ENCODE assay signal across 1 cellular context in the genomic region with DNA sequence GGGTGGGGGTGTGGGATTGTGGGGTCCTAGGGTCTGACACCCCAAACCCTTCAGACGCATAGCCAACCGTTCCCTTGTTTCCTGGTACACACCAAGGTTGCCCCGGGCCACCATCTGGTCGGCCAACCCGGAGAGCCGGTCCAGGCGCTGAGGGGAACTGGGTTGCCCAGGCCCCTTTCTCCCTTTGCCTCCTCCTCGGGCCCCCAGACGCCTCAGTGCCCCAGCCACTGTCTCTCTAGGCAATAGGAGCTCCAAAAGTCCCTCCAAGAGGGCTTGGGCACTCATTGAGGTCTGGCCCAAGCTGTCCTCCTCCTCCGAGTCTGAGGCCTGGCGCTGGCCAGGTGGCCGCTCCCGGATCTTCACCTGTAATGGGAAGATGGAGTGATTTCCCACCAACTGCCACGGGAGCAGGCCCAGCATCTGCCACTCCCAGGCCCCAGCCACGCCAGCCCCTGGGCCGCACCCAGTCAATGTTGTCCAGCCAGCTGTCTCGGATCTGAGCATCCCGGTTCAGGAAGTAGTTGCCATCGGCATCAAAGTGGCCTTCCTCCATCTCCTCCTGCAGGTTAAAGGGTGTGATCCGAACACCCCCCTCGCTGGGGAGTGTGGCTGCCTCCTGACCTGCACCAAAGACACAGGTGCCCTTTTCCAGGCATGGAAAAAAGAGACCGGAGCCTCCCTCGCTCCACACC.
TF ChIP-seq lines count a peak whose summit lies in the region.

No MANE protein-coding gene starts in this region.

TF ChIP-seq in HepG2, 621 proteins besides CTCF, POLR2A, EP300 and RAD21:
- TF ChIP-seq ZNF180 (CRISPR knock-in tag; IDR thresholded peaks at IDR 0.05; ENCODE audit: borderline replicate concordance, low read depth): no peak
- TF ChIP-seq CSRNP2 (CRISPR knock-in tag; conservative IDR thresholded peaks at IDR 0.05; ENCODE audit: low read depth): no peak
- TF ChIP-seq ZNF275 (CRISPR knock-in tag; IDR thresholded peaks at IDR 0.05; ENCODE audit: borderline replicate concordance): 0 out of 2 replicates have a peak, but pooled peaks have one; percentile 22
- peak; percentile 29 for TF ChIP-seq U2AF1 (optimal IDR thresholded peaks at IDR 0.05; ENCODE audit: low read depth, low read length)
- peak; percentile 97 for TF ChIP-seq AGO2 (optimal IDR thresholded peaks at IDR 0.05; ENCODE audit: low read depth, low read length)
- 0 out of 2 replicates have a peak, but pooled peaks have one; percentile 11 for TF ChIP-seq NR2F2 (IDR thresholded peaks at IDR 0.05; ENCODE audit: borderline replicate concordance, low read depth)
- TF ChIP-seq ZNF891 (CRISPR knock-in tag; IDR thresholded peaks at IDR 0.05): 0 out of 2 replicates have a peak, but pooled peaks have one; percentile 56
- no peak for TF ChIP-seq PHF5A (CRISPR knock-in tag; IDR thresholded peaks at IDR 0.05; ENCODE audit: low read depth, unreplicated experiment)
- TF ChIP-seq, protein P1, sequence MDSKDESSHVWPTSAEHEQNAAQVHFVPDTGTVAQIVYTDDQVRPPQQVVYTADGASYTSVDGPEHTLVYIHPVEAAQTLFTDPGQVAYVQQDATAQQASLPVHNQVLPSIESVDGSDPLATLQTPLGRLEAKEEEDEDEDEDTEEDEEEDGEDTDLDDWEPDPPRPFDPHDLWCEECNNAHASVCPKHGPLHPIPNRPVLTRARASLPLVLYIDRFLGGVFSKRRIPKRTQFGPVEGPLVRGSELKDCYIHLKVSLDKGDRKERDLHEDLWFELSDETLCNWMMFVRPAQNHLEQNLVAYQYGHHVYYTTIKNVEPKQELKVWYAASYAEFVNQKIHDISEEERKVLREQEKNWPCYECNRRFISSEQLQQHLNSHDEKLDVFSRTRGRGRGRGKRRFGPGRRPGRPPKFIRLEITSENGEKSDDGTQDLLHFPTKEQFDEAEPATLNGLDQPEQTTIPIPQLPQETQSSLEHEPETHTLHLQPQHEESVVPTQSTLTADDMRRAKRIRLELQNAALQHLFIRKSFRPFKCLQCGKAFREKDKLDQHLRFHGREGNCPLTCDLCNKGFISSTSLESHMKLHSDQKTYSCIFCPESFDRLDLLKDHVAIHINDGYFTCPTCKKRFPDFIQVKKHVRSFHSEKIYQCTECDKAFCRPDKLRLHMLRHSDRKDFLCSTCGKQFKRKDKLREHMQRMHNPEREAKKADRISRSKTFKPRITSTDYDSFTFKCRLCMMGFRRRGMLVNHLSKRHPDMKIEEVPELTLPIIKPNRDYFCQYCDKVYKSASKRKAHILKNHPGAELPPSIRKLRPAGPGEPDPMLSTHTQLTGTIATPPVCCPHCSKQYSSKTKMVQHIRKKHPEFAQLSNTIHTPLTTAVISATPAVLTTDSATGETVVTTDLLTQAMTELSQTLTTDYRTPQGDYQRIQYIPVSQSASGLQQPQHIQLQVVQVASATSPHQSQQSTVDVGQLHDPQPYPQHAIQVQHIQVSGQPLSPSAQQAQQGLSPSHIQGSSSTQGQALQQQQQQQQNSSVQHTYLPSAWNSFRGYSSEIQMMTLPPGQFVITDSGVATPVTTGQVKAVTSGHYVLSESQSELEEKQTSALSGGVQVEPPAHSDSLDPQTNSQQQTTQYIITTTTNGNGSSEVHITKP (CRISPR knock-in tag; IDR thresholded peaks at IDR 0.05; ENCODE audit: low read depth): no peak
- TF ChIP-seq AGO1 (IDR thresholded peaks at IDR 0.05; ENCODE audit: low read depth, low read length, poor library complexity, severe bottlenecking): peak; percentile 99
- no peak for TF ChIP-seq SSRP1 (CRISPR knock-in tag; IDR thresholded peaks at IDR 0.05)
- TF ChIP-seq POLR2G (IDR thresholded peaks at IDR 0.05; ENCODE audit: low read depth, low read length): 0 out of 2 replicates have a peak, but pooled peaks have one; percentile 2
- 0 out of 2 replicates have a peak, but pooled peaks have one; percentile 64 for TF ChIP-seq ZNF724P (CRISPR knock-in tag; IDR thresholded peaks at IDR 0.05; ENCODE audit: borderline replicate concordance)
- peak; percentile 33 for TF ChIP-seq HNRNPLL (IDR thresholded peaks at IDR 0.05; ENCODE audit: low read depth, low read length, poor library complexity, severe bottlenecking)
- TF ChIP-seq, protein P2, sequence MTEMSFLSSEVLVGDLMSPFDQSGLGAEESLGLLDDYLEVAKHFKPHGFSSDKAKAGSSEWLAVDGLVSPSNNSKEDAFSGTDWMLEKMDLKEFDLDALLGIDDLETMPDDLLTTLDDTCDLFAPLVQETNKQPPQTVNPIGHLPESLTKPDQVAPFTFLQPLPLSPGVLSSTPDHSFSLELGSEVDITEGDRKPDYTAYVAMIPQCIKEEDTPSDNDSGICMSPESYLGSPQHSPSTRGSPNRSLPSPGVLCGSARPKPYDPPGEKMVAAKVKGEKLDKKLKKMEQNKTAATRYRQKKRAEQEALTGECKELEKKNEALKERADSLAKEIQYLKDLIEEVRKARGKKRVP (CRISPR knock-in tag; IDR thresholded peaks at IDR 0.05): no peak
- TF ChIP-seq PCBP1 (IDR thresholded peaks at IDR 0.05; ENCODE audit: borderline replicate concordance, low read depth, low read length): 0 out of 2 replicates have a peak, but pooled peaks have one; percentile 37
- TF ChIP-seq, protein P3, sequence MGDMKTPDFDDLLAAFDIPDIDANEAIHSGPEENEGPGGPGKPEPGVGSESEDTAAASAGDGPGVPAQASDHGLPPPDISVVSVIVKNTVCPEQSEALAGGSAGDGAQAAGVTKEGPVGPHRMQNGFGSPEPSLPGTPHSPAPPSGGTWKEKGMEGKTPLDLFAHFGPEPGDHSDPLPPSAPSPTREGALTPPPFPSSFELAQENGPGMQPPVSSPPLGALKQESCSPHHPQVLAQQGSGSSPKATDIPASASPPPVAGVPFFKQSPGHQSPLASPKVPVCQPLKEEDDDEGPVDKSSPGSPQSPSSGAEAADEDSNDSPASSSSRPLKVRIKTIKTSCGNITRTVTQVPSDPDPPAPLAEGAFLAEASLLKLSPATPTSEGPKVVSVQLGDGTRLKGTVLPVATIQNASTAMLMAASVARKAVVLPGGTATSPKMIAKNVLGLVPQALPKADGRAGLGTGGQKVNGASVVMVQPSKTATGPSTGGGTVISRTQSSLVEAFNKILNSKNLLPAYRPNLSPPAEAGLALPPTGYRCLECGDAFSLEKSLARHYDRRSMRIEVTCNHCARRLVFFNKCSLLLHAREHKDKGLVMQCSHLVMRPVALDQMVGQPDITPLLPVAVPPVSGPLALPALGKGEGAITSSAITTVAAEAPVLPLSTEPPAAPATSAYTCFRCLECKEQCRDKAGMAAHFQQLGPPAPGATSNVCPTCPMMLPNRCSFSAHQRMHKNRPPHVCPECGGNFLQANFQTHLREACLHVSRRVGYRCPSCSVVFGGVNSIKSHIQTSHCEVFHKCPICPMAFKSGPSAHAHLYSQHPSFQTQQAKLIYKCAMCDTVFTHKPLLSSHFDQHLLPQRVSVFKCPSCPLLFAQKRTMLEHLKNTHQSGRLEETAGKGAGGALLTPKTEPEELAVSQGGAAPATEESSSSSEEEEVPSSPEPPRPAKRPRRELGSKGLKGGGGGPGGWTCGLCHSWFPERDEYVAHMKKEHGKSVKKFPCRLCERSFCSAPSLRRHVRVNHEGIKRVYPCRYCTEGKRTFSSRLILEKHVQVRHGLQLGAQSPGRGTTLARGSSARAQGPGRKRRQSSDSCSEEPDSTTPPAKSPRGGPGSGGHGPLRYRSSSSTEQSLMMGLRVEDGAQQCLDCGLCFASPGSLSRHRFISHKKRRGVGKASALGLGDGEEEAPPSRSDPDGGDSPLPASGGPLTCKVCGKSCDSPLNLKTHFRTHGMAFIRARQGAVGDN (CRISPR knock-in tag; IDR thresholded peaks at IDR 0.05): peak; percentile 37; the same call in 1 of the 2 replicates
- TF ChIP-seq ZNF616 (CRISPR knock-in tag; IDR thresholded peaks at IDR 0.05; ENCODE audit: low read depth): no peak
- peak; percentile 53 for TF ChIP-seq RBM39 (IDR thresholded peaks at IDR 0.05; ENCODE audit: low read depth, low read length, poor library complexity, severe bottlenecking)
- 0 out of 2 replicates have a peak, but pooled peaks have one; percentile 56 for TF ChIP-seq ZNF576 (CRISPR knock-in tag; IDR thresholded peaks at IDR 0.05)
- TF ChIP-seq FOSL2 (CRISPR knock-in tag; IDR thresholded peaks at IDR 0.05): no peak
- no peak for TF ChIP-seq ZNF780A (CRISPR knock-in tag; IDR thresholded peaks at IDR 0.05)
- no peak for TF ChIP-seq ZMYM2 (CRISPR knock-in tag; IDR thresholded peaks at IDR 0.05)
- no peak for TF ChIP-seq ISX (CRISPR knock-in tag; conservative IDR thresholded peaks at IDR 0.05)
- TF ChIP-seq ZNF354B (CRISPR knock-in tag; IDR thresholded peaks at IDR 0.05): 0 out of 2 replicates have a peak, but pooled peaks have one; percentile 45
- TF ChIP-seq ZNF772 (CRISPR knock-in tag; IDR thresholded peaks at IDR 0.05): 0 out of 2 replicates have a peak, but pooled peaks have one; percentile 9
- TF ChIP-seq, protein P4, sequence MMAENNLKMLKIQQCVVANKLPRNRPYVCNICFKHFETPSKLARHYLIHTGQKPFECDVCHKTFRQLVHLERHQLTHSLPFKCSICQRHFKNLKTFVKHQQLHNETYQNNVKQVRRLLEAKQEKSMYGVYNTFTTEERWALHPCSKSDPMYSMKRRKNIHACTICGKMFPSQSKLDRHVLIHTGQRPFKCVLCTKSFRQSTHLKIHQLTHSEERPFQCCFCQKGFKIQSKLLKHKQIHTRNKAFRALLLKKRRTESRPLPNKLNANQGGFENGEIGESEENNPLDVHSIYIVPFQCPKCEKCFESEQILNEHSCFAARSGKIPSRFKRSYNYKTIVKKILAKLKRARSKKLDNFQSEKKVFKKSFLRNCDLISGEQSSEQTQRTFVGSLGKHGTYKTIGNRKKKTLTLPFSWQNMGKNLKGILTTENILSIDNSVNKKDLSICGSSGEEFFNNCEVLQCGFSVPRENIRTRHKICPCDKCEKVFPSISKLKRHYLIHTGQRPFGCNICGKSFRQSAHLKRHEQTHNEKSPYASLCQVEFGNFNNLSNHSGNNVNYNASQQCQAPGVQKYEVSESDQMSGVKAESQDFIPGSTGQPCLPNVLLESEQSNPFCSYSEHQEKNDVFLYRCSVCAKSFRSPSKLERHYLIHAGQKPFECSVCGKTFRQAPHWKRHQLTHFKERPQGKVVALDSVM (CRISPR knock-in tag; IDR thresholded peaks at IDR 0.05): no peak
- TF ChIP-seq NRL (CRISPR knock-in tag; IDR thresholded peaks at IDR 0.05; ENCODE audit: borderline replicate concordance): 0 out of 2 replicates have a peak, but pooled peaks have one; percentile 37
- peak; percentile 52; the same call in 1 of the 2 replicates for TF ChIP-seq BORCS8-MEF2B (CRISPR knock-in tag; IDR thresholded peaks at IDR 0.05)
- 0 out of 2 replicates have a peak, but pooled peaks have one; percentile 16 for TF ChIP-seq POLR2AphosphoS5 (IDR thresholded peaks at IDR 0.05; ENCODE audit: low read depth, low read length)
- peak; percentile 48; the same call in 1 of the 2 replicates for TF ChIP-seq TBX2 (CRISPR knock-in tag; IDR thresholded peaks at IDR 0.05; ENCODE audit: borderline replicate concordance)
- TF ChIP-seq GABPB1 (CRISPR knock-in tag; IDR thresholded peaks at IDR 0.05): peak; percentile 9; the same call in 1 of the 2 replicates
- TF ChIP-seq ZNF317 (CRISPR knock-in tag; IDR thresholded peaks at IDR 0.05): 0 out of 2 replicates have a peak, but pooled peaks have one; percentile 18
